In the genomic region with DNA sequence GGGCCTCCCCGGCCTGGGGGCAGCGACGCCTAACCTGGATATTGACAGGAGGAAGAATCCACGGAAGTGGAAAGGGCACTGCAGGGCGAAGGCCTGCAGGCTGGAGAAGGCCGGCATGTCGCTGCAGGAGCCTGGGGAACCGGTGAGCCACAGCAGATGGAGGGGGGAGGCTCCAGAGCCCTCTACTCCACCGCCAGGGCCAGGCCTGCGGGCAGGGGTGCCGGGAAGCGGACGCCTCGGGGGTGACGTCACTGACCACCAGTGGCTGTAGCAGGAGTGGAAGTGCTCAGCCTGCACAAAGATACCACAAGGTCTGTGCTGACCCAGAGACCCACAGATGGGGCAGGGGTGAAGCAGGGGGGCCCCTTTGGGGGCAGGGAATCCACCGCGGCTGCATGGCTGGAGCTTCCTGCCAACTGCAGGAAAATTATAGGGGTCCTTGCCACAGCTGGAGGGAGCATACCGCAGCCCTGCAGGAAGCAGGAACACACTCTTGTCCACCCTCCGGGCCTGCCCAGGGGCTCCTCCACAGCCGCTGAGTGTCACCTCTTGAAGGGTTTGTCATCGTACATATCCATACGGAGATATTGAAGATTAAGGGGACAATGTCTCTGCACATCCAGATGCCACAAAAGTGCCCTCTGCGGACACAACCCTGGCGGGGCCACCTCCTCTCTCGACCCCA, we compare ENCODE assay signal across 18 cellular contexts. TPM values are rescaled to one million over a fixed set of nuclear protein-coding genes. Genes with fewer than 3 reads are reported as not detected.
DNase-seq lines count a peak whose midpoint lies in the region; ATAC-seq, FAIRE-seq and TF ChIP-seq lines count a peak whose summit lies in the region.
"Had no signal": no experiment of that assay in that cellular context is flagged by ENCODE, and none has a peak within 500 bp of the region (broad histone marks: within the 10 kb centered on the region; RNA-seq: fewer than 3 reads in every experiment).

No MANE protein-coding gene starts in this region.

- H3K14ac ChIP-seq in mesenchymal stem cell (ENCODE audit: low read length in 2 of 2), result no peak overlapping the region

- no peak overlapping the region for H3K4me2 ChIP-seq in mesenchymal stem cell (ENCODE audit: low read length, poor library complexity, severe bottlenecking)

- H3K9me3 ChIP-seq in mesenchymal stem cell (ENCODE audit: control insufficient read depth, low read length) (no peaks in the 10 kb centered on the region), upper lobe of left lung (no peaks in the 10 kb centered on the region)
- H3K9me3 ChIP-seq: neutrophil, right atrium auricular region had no signal

- CTCF ChIA-PET in activated CD8-positive, alpha-beta memory T cell treated with anti-CD3 and anti-CD28 coated beads, Interleukin-2, amount 10 ng/mL, durations not matched to agents 7 days and 5 days (lab: Charles Lee), result interaction anchor here (1.0 kb wide), 1 partner anchor 20 kb away, joined by 3 read pairs; no protein-coding TSS in a partner anchor

- no peak overlapping the region for H3K27ac Mint-ChIP-seq in activated CD8-positive, alpha-beta memory T cell treated with anti-CD3 and anti-CD28 coated beads, Interleukin-2, amount 10 ng/mL, durations not matched to agents 7 days and 5 days
- H3K27ac Mint-ChIP-seq: activated T-helper 17 cell treated with anti-CD3 and anti-CD28 coated beads, Interleukin-2, amount 50 U/mL, for 72 hours; stimulated activated naive CD8-positive, alpha-beta T cell treated with anti-CD3 and anti-CD28 coated beads, Interleukin-15, amount 100 ng/mL, for 72 hours had no signal

- H3K27me3 Mint-ChIP-seq in activated CD8-positive, alpha-beta memory T cell treated with anti-CD3 and anti-CD28 coated beads, Interleukin-2, amount 10 ng/mL, durations not matched to agents 7 days and 5 days, result peaks cover 9% of the 10 kb centered on the region
- H3K27me3 Mint-ChIP-seq: stimulated activated naive CD8-positive, alpha-beta T cell treated with anti-CD3 and anti-CD28 coated beads, Interleukin-15, amount 100 ng/mL, for 72 hours had no signal

- peaks cover 4% of the 10 kb centered on the region for H3K4me1 Mint-ChIP-seq in activated CD8-positive, alpha-beta memory T cell treated with anti-CD3 and anti-CD28 coated beads, Interleukin-2, amount 10 ng/mL, durations not matched to agents 7 days and 5 days
- H3K4me1 Mint-ChIP-seq: activated T-helper 17 cell treated with anti-CD3 and anti-CD28 coated beads, Interleukin-2, amount 50 U/mL, for 72 hours; stimulated activated naive CD8-positive, alpha-beta T cell treated with anti-CD3 and anti-CD28 coated beads, Interleukin-15, amount 100 ng/mL, for 72 hours had no signal

- peak overlapping the region; percentile 15 for H2AK5ac ChIP-seq in mesenchymal stem cell (ENCODE audit: low read length, severe bottlenecking)

- 60% methylated on average over 25 of the region's 25 CpGs for WGBS in mesenchymal stem cell
- whole genome bisulfite sequencing in upper lobe of left lung, 2 donors, result 67 to 85% methylated on average over 21 to 25 of the region's 25 CpGs

- H2BK120ac ChIP-seq in mesenchymal stem cell (ENCODE audit: low read depth, low read length), result peak overlapping the region; percentile 86

- DNase-seq in activated CD8-positive, alpha-beta memory T cell treated with anti-CD3 and anti-CD28 coated beads, Interleukin-2, amount 10 ng/mL, durations not matched to agents 7 days and 5 days, result peak; percentile 46
- no peak for DNase-seq in activated CD8-positive, alpha-beta memory T cell treated with anti-CD3 and anti-CD28 coated beads for 24 hours
- DNase-seq in astrocyte of the spinal cord (ENCODE audit: low read depth, low spot score), result peak; percentile 67
- peak; percentile 90 for DNase-seq in mesenchymal stem cell
- DNase-seq in upper lobe of left lung, result no peak
- DNase-seq in NCI-H748 treated with DMSO at 0.1 percent for 48 hours (lab: John Stamatoyannopoulos, UW), result no peak
- no peak for DNase-seq in GM12892 (ENCODE audit: insufficient read length)
- DNase-seq in activated gamma-delta T cell treated with Interleukin-2 at 50 U/mL for 16 hours, result no peak
- DNase-seq: central memory CD4-positive, alpha-beta T cell; DMS79 treated with DMSO at 0.1 percent for 48 hours; MM.1S; NCI-H2029 treated with DMSO at 0.1 percent for 48 hours; NCI-H69; stimulated activated naive CD8-positive, alpha-beta T cell treated with anti-CD3 and anti-CD28 coated beads, Interleukin-15, amount 100 ng/mL, for 72 hours had no signal

- H3K4me3 ChIP-seq in astrocyte of the spinal cord (ENCODE audit: low read depth, low read length) (no peak overlapping the region), mesenchymal stem cell (ENCODE audit: insufficient read depth in 1 of 2, low read depth in 1 of 2, low read length in 2 of 2) (no peak overlapping the region), upper lobe of left lung (no peak overlapping the region)
- H3K4me3 ChIP-seq: right atrium auricular region had no signal

- in situ Hi-C loops in astrocyte of the spinal cord (cut with HindIII; ENCODE audit: low sequenced_read_pairs), result no loop called here

- H3K18ac ChIP-seq in mesenchymal stem cell (ENCODE audit: low read depth in 1 of 2, low read length in 2 of 2), result peak overlapping the region; percentile 31 to 79

- ATAC-seq in activated CD8-positive, alpha-beta memory T cell treated with anti-CD3 and anti-CD28 coated beads, Interleukin-2, amount 10 ng/mL, durations not matched to agents 7 days and 5 days, result no peak
- ATAC-seq in upper lobe of left lung (ENCODE audit: low FRiP score in 2 of 2), result peak; percentile 1 to 5
- ATAC-seq: activated T-helper 17 cell treated with anti-CD3 and anti-CD28 coated beads, Interleukin-2, amount 50 U/mL, for 72 hours; stimulated activated naive CD8-positive, alpha-beta T cell treated with anti-CD3 and anti-CD28 coated beads, Interleukin-15, amount 100 ng/mL, for 72 hours had no signal

- TF ChIP-seq POLR2A in upper lobe of left lung (IDR thresholded peaks at IDR 0.05) (no peak), GM12892 (IDR thresholded peaks at IDR 0.05; ENCODE audit: low read depth, low read length) (no peak)

- no peak for FAIRE-seq in GM12892 (lab: Jason Lieb, UNC)
- FAIRE-seq: A204.1 had no signal

- no peak overlapping the region for H3K4me3 Mint-ChIP-seq in activated CD8-positive, alpha-beta memory T cell treated with anti-CD3 and anti-CD28 coated beads, Interleukin-2, amount 10 ng/mL, durations not matched to agents 7 days and 5 days
- H3K4me3 Mint-ChIP-seq: activated T-helper 17 cell treated with anti-CD3 and anti-CD28 coated beads, Interleukin-2, amount 50 U/mL, for 72 hours; stimulated activated naive CD8-positive, alpha-beta T cell treated with anti-CD3 and anti-CD28 coated beads, Interleukin-15, amount 100 ng/mL, for 72 hours had no signal

- TF ChIP-seq CTCF in astrocyte of the spinal cord (IDR thresholded peaks at IDR 0.05; ENCODE audit: low read depth, low read length), result no peak
- no peak for TF ChIP-seq CTCF in upper lobe of left lung (IDR thresholded peaks at IDR 0.05)

- H3K36me3 ChIP-seq in mesenchymal stem cell (ENCODE audit: control insufficient read depth in 1 of 2, insufficient read depth in 2 of 2, low read depth in 1 of 2, low read length in 2 of 2) (no peaks in the 10 kb centered on the region), upper lobe of left lung (no peaks in the 10 kb centered on the region)
- H3K36me3 ChIP-seq: neutrophil, right atrium auricular region had no signal

- TF ChIP-seq EP300 in upper lobe of left lung (IDR thresholded peaks at IDR 0.05), result no peak

- H3K27ac ChIP-seq in mesenchymal stem cell (ENCODE audit: low read length, poor library complexity, severe bottlenecking) (peak overlapping the region; percentile 69), upper lobe of left lung (no peak overlapping the region)
- H3K27ac ChIP-seq: neutrophil, right atrium auricular region had no signal

- H3K36me3 Mint-ChIP-seq in activated CD8-positive, alpha-beta memory T cell treated with anti-CD3 and anti-CD28 coated beads, Interleukin-2, amount 10 ng/mL, durations not matched to agents 7 days and 5 days, result no peaks in the 10 kb centered on the region

- peak overlapping the region; percentile 82 for H2BK12ac ChIP-seq in mesenchymal stem cell (ENCODE audit: low read length in 2 of 2)

- peak overlapping the region in 1 of 2 experiments; percentile 48 for H3K23ac ChIP-seq in mesenchymal stem cell (ENCODE audit: low read length in 2 of 2)

- H2BK5ac ChIP-seq in mesenchymal stem cell (ENCODE audit: low read depth, low read length, poor library complexity, severe bottlenecking), result peak overlapping the region; percentile 75

- no peaks in the 10 kb centered on the region for H3K79me1 ChIP-seq in mesenchymal stem cell (replicated peaks; ENCODE audit: low read length, poor library complexity, severe bottlenecking)

- H3K9ac ChIP-seq in mesenchymal stem cell (ENCODE audit: low read length), result no peak overlapping the region

- H2BK15ac ChIP-seq in mesenchymal stem cell (ENCODE audit: low read depth, poor library complexity, severe bottlenecking), result no peak overlapping the region

- H4K8ac ChIP-seq in mesenchymal stem cell (ENCODE audit: low read length), result peak overlapping the region; percentile 93

- H4K91ac ChIP-seq in mesenchymal stem cell (ENCODE audit: low read length), result peak overlapping the region; percentile 92

- H3K27me3 ChIP-seq in mesenchymal stem cell (ENCODE audit: control insufficient read depth in 1 of 2, insufficient read depth in 1 of 2, low read length in 2 of 2), result peaks cover 0 to 9% of the 10 kb centered on the region in 2 experiments
- no peaks in the 10 kb centered on the region for H3K27me3 ChIP-seq in upper lobe of left lung
- H3K27me3 ChIP-seq: right atrium auricular region had no signal

- no peak overlapping the region for H2AFZ ChIP-seq in mesenchymal stem cell (ENCODE audit: low read depth, low read length)

- no peaks in the 10 kb centered on the region for H3K9me3 Mint-ChIP-seq in activated CD8-positive, alpha-beta memory T cell treated with anti-CD3 and anti-CD28 coated beads, Interleukin-2, amount 10 ng/mL, durations not matched to agents 7 days and 5 days (ENCODE audit: low read depth)
- H3K9me3 Mint-ChIP-seq: activated T-helper 17 cell treated with anti-CD3 and anti-CD28 coated beads, Interleukin-2, amount 50 U/mL, for 72 hours; stimulated activated naive CD8-positive, alpha-beta T cell treated with anti-CD3 and anti-CD28 coated beads, Interleukin-15, amount 100 ng/mL, for 72 hours had no signal

- H3K4me1 ChIP-seq in mesenchymal stem cell (ENCODE audit: control insufficient read depth, insufficient read depth, low read depth, low read length) (peaks cover 39% of the 10 kb centered on the region), upper lobe of left lung (peaks cover 3 to 15% (median 6%) of the 10 kb centered on the region in 4 donors)

- H3K4ac ChIP-seq in mesenchymal stem cell (ENCODE audit: low read depth in 1 of 2, low read length in 2 of 2), result peak overlapping the region; percentile 13 to 89

RNA-seq across cellular contexts. Expression of gene HTRA3, which starts 7.6 kb away (rescaled TPM):
- total RNA-seq in activated CD8-positive, alpha-beta memory T cell treated with anti-CD3 and anti-CD28 coated beads, Interleukin-2, amount 10 ng/mL, durations not matched to agents 7 days and 5 days, result not detected
- polyA plus RNA-seq in mesenchymal stem cell (2013, experiment 1 of 2), result 88.3 TPM
- polyA plus RNA-seq in mesenchymal stem cell (2013, experiment 2 of 2), result 87.5 TPM
- total RNA-seq in upper lobe of left lung, result 10 to 100 TPM in 5 of 6 donors, 1 to 10 TPM in 1; 5.2 to 51.1 (median 19.7) TPM
- polyA plus RNA-seq in GM12892 (2012; ENCODE audit: missing spikeins), result not detected
- total RNA-seq: activated T-helper 17 cell treated with anti-CD3 and anti-CD28 coated beads, Interleukin-2, amount 50 U/mL, for 72 hours had no signal

Comparison
In these comparisons a context has a peak if more than half of its experiments do, and no peak if none do; other contexts are left out.
1. DNase-seq: peak in activated CD8-positive, alpha-beta memory T cell treated with anti-CD3 and anti-CD28 coated beads, Interleukin-2, amount 10 ng/mL, durations not matched to agents 7 days and 5 days (single experiment), astrocyte of the spinal cord (single experiment) and mesenchymal stem cell (single experiment); none in activated CD8-positive, alpha-beta memory T cell treated with anti-CD3 and anti-CD28 coated beads for 24 hours (single experiment), upper lobe of left lung (0 of 2), NCI-H748 treated with DMSO at 0.1 percent for 48 hours (single experiment), GM12892 (single experiment) and activated gamma-delta T cell treated with Interleukin-2 at 50 U/mL for 16 hours (single experiment).
2. RNA of gene HTRA3, which starts 7.6 kb away (total RNA-seq): 5.2 to 51.1 TPM in upper lobe of left lung; not detected in activated CD8-positive, alpha-beta memory T cell treated with anti-CD3 and anti-CD28 coated beads, Interleukin-2, amount 10 ng/mL, durations not matched to agents 7 days and 5 days; every median in the first group is over 4 times any median in the second.